Comparison of ENCODE assay signal across 8 cellular contexts in genomic region chr10:114879541-114880158, GRCh38. TPM values are rescaled to one million over a fixed set of nuclear protein-coding genes. Genes with fewer than 3 reads are reported as not detected.
DNase-seq lines count a peak whose midpoint lies in the region; ATAC-seq and TF ChIP-seq lines count a peak whose summit lies in the region.

No MANE protein-coding gene starts in this region.

- peaks cover 12% of the 10 kb centered on the region for H3K4me1 ChIP-seq in skeletal muscle satellite cell (ENCODE audit: control insufficient read depth, insufficient read depth, low read length)

- DNase-seq in GM10266 (ENCODE audit: extremely low spot score) (peak; percentile 52), HT1080 (ENCODE audit: low read depth) (peak; percentile 30), fibroblast of mammary gland (ENCODE audit: low read depth) (peak; percentile 44), COR-L47 (lab: John Stamatoyannopoulos, UW) (no peak), posterior vena cava (ENCODE audit: low spot score) (no peak)
- peak; percentile 57 for DNase-seq in activated CD4-positive, alpha-beta T cell treated with anti-CD3 and anti-CD28 coated beads for 48 hours

- H3K36me3 ChIP-seq in skeletal muscle satellite cell (ENCODE audit: insufficient read depth, low read length): no peaks in the 10 kb centered on the region

- peak overlapping the region; percentile 84 for H3K4me2 ChIP-seq in skeletal muscle satellite cell (ENCODE audit: low read length)

- peak; percentile 53 for ATAC-seq in GM21423 (IDR thresholded peaks at IDR 0.05; ENCODE audit: unreplicated experiment)

- TF ChIP-seq CTCF in GM10266 (IDR thresholded peaks at IDR 0.05; ENCODE audit: control insufficient read depth, insufficient read depth, low read depth, missing control alignments) (peak; percentile 85), fibroblast of mammary gland (conservative IDR thresholded peaks at IDR 0.05; ENCODE audit: control insufficient read depth, insufficient read depth, low read depth, low read length) (peak; percentile 83)

- no peak overlapping the region for H3K9ac ChIP-seq in skeletal muscle satellite cell (ENCODE audit: low read depth, low read length)

- H3K9me3 ChIP-seq in skeletal muscle satellite cell (replicated peaks; ENCODE audit: low read length): no peaks in the 10 kb centered on the region

- H3K27me3 ChIP-seq in skeletal muscle satellite cell (ENCODE audit: control insufficient read depth, insufficient read depth, low read length): no peaks in the 10 kb centered on the region

- intact Hi-C loops in posterior vena cava (cut with DNase I): no loop called here

- no peak overlapping the region for H3K4me3 ChIP-seq in fibroblast of mammary gland (ENCODE audit: control insufficient read depth, low read depth, low read length)
- H3K4me3 ChIP-seq in skeletal muscle satellite cell (ENCODE audit: low read length): peak overlapping the region; percentile 63

RNA-seq across cellular contexts. Expression of gene FHIP2A, which starts 58.1 kb away (rescaled TPM):
- total RNA-seq in HT1080 (2014; rRNA removed; shearing (Covaris generic)): 3.5 and 8.5 TPM in 2 replicates
- polyA plus RNA-seq in HT1080 (2015; cell fraction: cytosol; rRNA removed): 8.1 and 11.0 TPM in 2 replicates
- polyA plus RNA-seq in HT1080 (2015; cell fraction: nucleus; rRNA removed): 30.5 and 37.2 TPM in 2 replicates
- total RNA-seq in skeletal muscle satellite cell (2012; rRNA removed): 15.7 and 17.3 TPM in 2 replicates
- total RNA-seq in posterior vena cava: 10 to 100 TPM; 34.1 to 38.1 TPM

RNA-seq across cellular contexts. Expression of gene TRUB1, which starts 58.3 kb away (rescaled TPM):
- 17.6 and 26.9 TPM in 2 replicates for total RNA-seq in HT1080 (2014; rRNA removed; shearing (Covaris generic))
- 24.3 and 28.9 TPM in 2 replicates for polyA plus RNA-seq in HT1080 (2015; cell fraction: cytosol; rRNA removed)
- polyA plus RNA-seq in HT1080 (2015; cell fraction: nucleus; rRNA removed): 23.1 and 24.2 TPM in 2 replicates
- total RNA-seq in skeletal muscle satellite cell (2012; rRNA removed): 20.0 and 20.5 TPM in 2 replicates
- total RNA-seq in posterior vena cava: 1 to 10 TPM; 8.2 to 9.8 TPM

Comparison
In these comparisons a context has a peak if more than half of its experiments do, and no peak if none do; other contexts are left out.
1. DNase-seq: peak in GM10266 (single experiment), HT1080 (single experiment), activated CD4-positive, alpha-beta T cell treated with anti-CD3 and anti-CD28 coated beads for 48 hours (single experiment) and fibroblast of mammary gland (single experiment); none in COR-L47 (single experiment) and posterior vena cava (single experiment).